ENCODE assay signal across 1 cellular context in genomic region chr7:96621932-96622331, GRCh38.
TF ChIP-seq lines count a peak whose summit lies in the region.

No MANE protein-coding gene starts in this region.

TF ChIP-seq in HEK293, 187 proteins besides CTCF, POLR2A, EP300 and RAD21 (continued from another document and continues in another):
- TF ChIP-seq ZNF280C (tag by site-specific recombination; IDR thresholded peaks at IDR 0.05) (no peak), WT1 (tag by site-specific recombination; IDR thresholded peaks at IDR 0.05) (peak; percentile 17; the same call in 1 of the 2 replicates), ZIC2 (tag by site-specific recombination; IDR thresholded peaks at IDR 0.05) (peak; percentile 25; the same call in 1 of the 2 replicates), ZNF18 (tag by site-specific recombination; IDR thresholded peaks at IDR 0.05) (peak; percentile 97), IKZF3 (tag by site-specific recombination; IDR thresholded peaks at IDR 0.05) (peak; percentile 21; the same call in 1 of the 2 replicates), ZNF626 (tag by site-specific recombination; IDR thresholded peaks at IDR 0.05) (no peak), ZSCAN4 (tag by site-specific recombination; IDR thresholded peaks at IDR 0.05) (no peak), ZSCAN16 (tag by site-specific recombination; IDR thresholded peaks at IDR 0.05) (peak; percentile 26; the same call in 1 of the 2 replicates), ZNF610 (tag by site-specific recombination; IDR thresholded peaks at IDR 0.05; ENCODE audit: borderline replicate concordance) (peak; percentile 53; the same call in 1 of the 2 replicates), GFI1B (tag by site-specific recombination; IDR thresholded peaks at IDR 0.05) (0 out of 2 replicates have a peak, but pooled peaks have one; percentile 42), ZBTB11 (tag by site-specific recombination; conservative IDR thresholded peaks at IDR 0.05; ENCODE audit: low read depth) (0 out of 2 replicates have a peak, but pooled peaks have one; percentile 23), ZNF580 (tag by site-specific recombination; IDR thresholded peaks at IDR 0.05) (peak; percentile 95), SALL2 (tag by site-specific recombination; IDR thresholded peaks at IDR 0.05; ENCODE audit: borderline replicate concordance) (no peak), PRDM10 (tag by site-specific recombination; IDR thresholded peaks at IDR 0.05) (0 out of 2 replicates have a peak, but pooled peaks have one; percentile 8), ZNF10 (tag by site-specific recombination; IDR thresholded peaks at IDR 0.05) (peak; percentile 92), KLF9 (tag by site-specific recombination; IDR thresholded peaks at IDR 0.05; ENCODE audit: low read depth) (no peak), ZNF513 (tag by site-specific recombination; IDR thresholded peaks at IDR 0.05) (0 out of 2 replicates have a peak, but pooled peaks have one; percentile 7), PRDM6 (tag by site-specific recombination; IDR thresholded peaks at IDR 0.05) (peak; percentile 88), ZNF521 (tag by site-specific recombination; IDR thresholded peaks at IDR 0.05) (no peak), ZBTB48 (tag by site-specific recombination; IDR thresholded peaks at IDR 0.05) (no peak), ZNF561 (tag by site-specific recombination; IDR thresholded peaks at IDR 0.05; ENCODE audit: borderline replicate concordance) (peak; percentile 92), ZNF473 (tag by site-specific recombination; IDR thresholded peaks at IDR 0.05) (no peak), ZNF280D (tag by site-specific recombination; IDR thresholded peaks at IDR 0.05) (no peak), ATF2 (tag by site-specific recombination; IDR thresholded peaks at IDR 0.05; ENCODE audit: low read depth) (peak; percentile 54; the same call in 1 of the 2 replicates), MZF1 (tag by site-specific recombination; IDR thresholded peaks at IDR 0.05; ENCODE audit: borderline replicate concordance) (peak; percentile 89; the same call in 1 of the 2 replicates), ZBTB44 (tag by site-specific recombination; IDR thresholded peaks at IDR 0.05) (peak; percentile 75; the same call in 1 of the 2 replicates), ZNF596 (tag by site-specific recombination; IDR thresholded peaks at IDR 0.05) (0 out of 2 replicates have a peak, but pooled peaks have one; percentile 37), KLF8 (tag by site-specific recombination; IDR thresholded peaks at IDR 0.05) (no peak), ZNF121 (tag by site-specific recombination; IDR thresholded peaks at IDR 0.05) (0 out of 2 replicates have a peak, but pooled peaks have one; percentile 13), ZSCAN23 (tag by site-specific recombination; IDR thresholded peaks at IDR 0.05) (no peak)
